Comparison of ENCODE assay signal across 26 cellular contexts in genomic region chrX:31981546-31982062, GRCh38.
DNase-seq lines count a peak whose midpoint lies in the region; ATAC-seq, FAIRE-seq and TF ChIP-seq lines count a peak whose summit lies in the region.
"Had no signal": no experiment of that assay in that cellular context is flagged by ENCODE, and none has a peak within 500 bp of the region (broad histone marks: within the 10 kb centered on the region; RNA-seq: fewer than 3 reads in every experiment).

No MANE protein-coding gene starts in this region.

- no peak for FAIRE-seq in pancreas (lab: Jason Lieb, UNC)
- FAIRE-seq: A204.1, G401.6, GM12892 had no signal

- ATAC-seq in pancreas: no peak
- ATAC-seq: HCT116, Right ventricle myocardium inferior had no signal

- intact Hi-C loops in pancreas (cut with DNase I): no loop called here
- intact Hi-C loops in Calu3 (cut with micrococcal nuclease; ENCODE audit: unreplicated experiment): no loop called here

- no peaks in the 10 kb centered on the region for H3K36me3 ChIP-seq in pancreas
- H3K36me3 ChIP-seq: SJSA1 had no signal

- 51 to 58% methylated on average over 7 of the region's 7 CpGs for WGBS in pancreas, 2 donors

- no peaks in the 10 kb centered on the region for H3K9me3 ChIP-seq in pancreas
- H3K9me3 ChIP-seq: Caco-2, SJSA1 had no signal

- no peak overlapping the region for H3K27ac Mint-ChIP-seq in Calu3 (ENCODE audit: unreplicated experiment)
- H3K27ac Mint-ChIP-seq: B cell; CD4-positive, alpha-beta T cell; IgD-negative memory B cell had no signal

- no peak overlapping the region for H3K27ac ChIP-seq in pancreas
- H3K27ac ChIP-seq: SJSA1 had no signal

- TF ChIP-seq CTCF in NB4 (IDR thresholded peaks at IDR 0.05; ENCODE audit: low read depth, low read length): no peak
- no peak for TF ChIP-seq CTCF in pancreas (IDR thresholded peaks at IDR 0.05)
- TF ChIP-seq CTCF in Calu3 (IDR thresholded peaks at IDR 0.05; ENCODE audit: unreplicated experiment): no peak

- H3K4me3 ChIP-seq in NB4 (ENCODE audit: low read depth, low read length) (no peak overlapping the region), pancreas (no peak overlapping the region)
- H3K4me3 ChIP-seq: SJSA1 had no signal

- DNase-seq in NCI-H748 (lab: John Stamatoyannopoulos, UW; ENCODE audit: unreplicated experiment) (peak; percentile 9), NCI-H748 treated with DMSO at 0.1 percent for 48 hours (lab: John Stamatoyannopoulos, UW) (no peak), NB4 (ENCODE audit: low read depth) (peak; percentile 1), cerebellar cortex (ENCODE audit: low spot score) (peak; percentile 53), DMS114 treated with DMSO at 0.1 percent for 48 hours (lab: John Stamatoyannopoulos, UW; ENCODE audit: unreplicated experiment) (no peak), pancreas (no peak), Calu3 (no peak)
- DNase-seq: Caco-2; CD4-positive, alpha-beta T cell; DMS153; GOT3; Karpas-422; NCI-H1092 treated with DMSO at 0.1 percent for 48 hours; NCI-H1436 treated with DMSO at 0.1 percent for 48 hours; NCI-H1930; NCI-H446; NCI-H69; T-helper 9 cell had no signal

- no TSS peak for BruUV-seq in Calu3 (replicated peaks; lab: Mats Ljungman, UMichigan)

- peaks cover 0 to 12% (median 0%) of the 10 kb centered on the region in 4 donors for H3K27me3 ChIP-seq in pancreas
- H3K27me3 ChIP-seq: SJSA1 had no signal

- CTCF ChIA-PET in Calu3 (lab: Charles Lee): no interaction called here

- no peaks in the 10 kb centered on the region for H3K27me3 Mint-ChIP-seq in Calu3 (ENCODE audit: unreplicated experiment)
- H3K27me3 Mint-ChIP-seq: B cell; CD4-positive, alpha-beta T cell; IgD-negative memory B cell had no signal

- no peaks in the 10 kb centered on the region for H3K4me1 ChIP-seq in pancreas
- H3K4me1 ChIP-seq: Caco-2, SJSA1 had no signal

- no peaks in the 10 kb centered on the region for H3K36me3 Mint-ChIP-seq in Calu3 (ENCODE audit: insufficient read depth, unreplicated experiment)
- H3K36me3 Mint-ChIP-seq: IgD-negative memory B cell had no signal

- H3K4me1 Mint-ChIP-seq in Calu3 (ENCODE audit: low read depth, unreplicated experiment): no peaks in the 10 kb centered on the region
- H3K4me1 Mint-ChIP-seq: B cell, IgD-negative memory B cell had no signal

- no peak overlapping the region for H3K4me3 Mint-ChIP-seq in Calu3 (ENCODE audit: low read depth, unreplicated experiment)
- H3K4me3 Mint-ChIP-seq: B cell; CD4-positive, alpha-beta T cell; IgD-negative memory B cell had no signal

- no peaks in the 10 kb centered on the region for H3K9me3 Mint-ChIP-seq in Calu3 (ENCODE audit: low read depth, unreplicated experiment)

- TF ChIP-seq POLR2A in NB4 (IDR thresholded peaks at IDR 0.05; ENCODE audit: extremely low read depth, insufficient read length): no peak

Comparison
In these comparisons a context has a peak if more than half of its experiments do, and no peak if none do; other contexts are left out.
1. DNase-seq: peak in NCI-H748 (single experiment), NB4 (single experiment) and cerebellar cortex (single experiment); none in NCI-H748 treated with DMSO at 0.1 percent for 48 hours (single experiment), DMS114 treated with DMSO at 0.1 percent for 48 hours (single experiment), pancreas (0 of 6) and Calu3 (single experiment).